In the genomic region with DNA sequence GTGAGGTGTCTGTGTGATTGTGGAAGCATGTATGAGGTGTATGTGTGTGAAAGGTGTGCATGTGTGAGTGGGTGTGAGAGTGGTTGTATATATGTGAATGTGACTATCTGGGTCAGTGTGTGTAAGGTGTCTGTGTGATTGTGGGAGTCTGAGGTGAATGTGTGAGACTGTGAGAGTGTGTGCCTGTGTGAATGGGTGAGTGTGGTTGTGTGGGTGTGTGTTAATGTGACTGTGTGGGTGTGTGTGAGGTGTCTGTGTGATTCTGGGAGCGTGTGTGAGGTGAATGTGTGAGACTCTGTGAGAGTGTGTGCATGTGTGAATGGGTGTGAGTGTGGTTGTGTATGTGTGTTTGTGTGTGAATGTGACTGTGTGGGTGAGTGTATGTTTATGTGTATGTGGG, we compare ENCODE assay signal across 22 cellular contexts.
A peak's percentile ranks its signal among the peaks of the same experiment; 100 is the strongest.
DNase-seq lines count a peak whose midpoint lies in the region; ATAC-seq, FAIRE-seq and TF ChIP-seq lines count a peak whose summit lies in the region.
"Had no signal": no experiment of that assay in that cellular context is flagged by ENCODE, and none has a peak within 500 bp of the region (broad histone marks: within the 10 kb centered on the region; RNA-seq: fewer than 3 reads in every experiment).

No MANE protein-coding gene starts in this region.

- H3K36me3 ChIP-seq in astrocyte (ENCODE audit: insufficient read depth, low read length) (no peaks in the 10 kb centered on the region), H1 (ENCODE audit: control insufficient read depth in 2 of 4, insufficient read depth in 4 of 4, low read length in 3 of 4) (no peaks in the 10 kb centered on the region; a peak in 1 of 8 replicates), thymus (ENCODE audit: control insufficient read depth, insufficient read depth) (no peaks in the 10 kb centered on the region)
- H3K36me3 ChIP-seq: BLaER1 had no signal

- H3K9me3 Mint-ChIP-seq in H9 (peaks cover 0 to 2% of the 10 kb centered on the region in 2 experiments; a peak in 1 of 5 replicates), astrocyte (ENCODE audit: unreplicated experiment) (peaks cover 2% of the 10 kb centered on the region), HFFc6 (peaks cover 22% of the 10 kb centered on the region)
- H3K9me3 Mint-ChIP-seq: CD4-positive, CD25-positive, alpha-beta regulatory T cell; CD8-positive, alpha-beta T cell had no signal

- H3K9me3 ChIP-seq in H9 (ENCODE audit: control insufficient read depth, low read depth, low read length) (no peaks in the 10 kb centered on the region), astrocyte (ENCODE audit: insufficient read depth, low read depth, low read length) (peaks cover 31% of the 10 kb centered on the region), H1 (ENCODE audit: insufficient read depth in 2 of 2, low read depth in 1 of 2, low read length in 1 of 2) (no peaks in the 10 kb centered on the region), thymus (ENCODE audit: control insufficient read depth) (no peaks in the 10 kb centered on the region)
- H3K9me3 ChIP-seq: BLaER1 had no signal

- POLR2A ChIA-PET in H1 (lab: Charles Lee; ENCODE audit: partially characterized antibody), result no interaction called here

- H3K4me2 ChIP-seq in H9 (ENCODE audit: insufficient read depth, insufficient read length, low read length) (no peak overlapping the region), astrocyte (ENCODE audit: low read length) (no peak overlapping the region), H1 (ENCODE audit: insufficient read depth in 1 of 2, low read depth in 2 of 2, low read length in 2 of 2) (no peak overlapping the region)
- H3K4me2 ChIP-seq: BLaER1, GM23338 had no signal

- H3T11ph ChIP-seq in H9 (ENCODE audit: low read length), result no peak overlapping the region

- no peak overlapping the region for H2BK5ac ChIP-seq in H9 (ENCODE audit: insufficient read length, low read length)
- 0 out of 2 replicates have a peak overlapping the region, but pooled peaks have one; percentile 53 for H2BK5ac ChIP-seq in H1 (ENCODE audit: low read depth, low read length)

- CTCF ChIA-PET in H1 (lab: Charles Lee; ENCODE audit: partially characterized antibody), result no interaction called here

- H3K4me1 ChIP-seq in H9 (ENCODE audit: insufficient read depth, low read length) (no peaks in the 10 kb centered on the region), astrocyte (ENCODE audit: insufficient read depth, low read length) (no peaks in the 10 kb centered on the region), H1 (replicated peaks in 1 of 4; ENCODE audit: control insufficient read depth in 3 of 4, insufficient read depth in 4 of 4, low read length in 3 of 4) (peaks cover 0 to 6% (median 2%) of the 10 kb centered on the region in 4 experiments; a peak in 3 of 7 replicates), thymus (ENCODE audit: control insufficient read depth, insufficient read depth, low read length) (no peaks in the 10 kb centered on the region)
- H3K4me1 ChIP-seq: Caco-2 had no signal

- no peak overlapping the region for H4K91ac ChIP-seq in H9 (ENCODE audit: insufficient read length, low read depth, low read length)
- peak overlapping the region; percentile 52 for H4K91ac ChIP-seq in H1 (replicated peaks; ENCODE audit: insufficient read length, low read length)

- no peak overlapping the region for H3K4me3 Mint-ChIP-seq in H9
- H3K4me3 Mint-ChIP-seq in astrocyte (ENCODE audit: unreplicated experiment), result no peak overlapping the region
- no peak overlapping the region for H3K4me3 Mint-ChIP-seq in HFFc6
- H3K4me3 Mint-ChIP-seq: B cell; CD4-positive, CD25-positive, alpha-beta regulatory T cell; CD8-positive, alpha-beta T cell; GM23338 had no signal

- no peaks in the 10 kb centered on the region for H3K79me2 ChIP-seq in H9 (ENCODE audit: insufficient read depth, low read length)
- no peaks in the 10 kb centered on the region for H3K79me2 ChIP-seq in astrocyte (ENCODE audit: insufficient read depth, low read length)
- no peaks in the 10 kb centered on the region for H3K79me2 ChIP-seq in H1 (ENCODE audit: control insufficient read depth in 1 of 2, insufficient read depth in 2 of 2, low read length in 2 of 2)

- H3K27ac ChIP-seq in H9 (ENCODE audit: insufficient read length, low read depth, low read length), result no peak overlapping the region
- H3K27ac ChIP-seq in astrocyte (ENCODE audit: low read depth, low read length), result no peak overlapping the region
- no peak overlapping the region for H3K27ac ChIP-seq in H1 (ENCODE audit: low read depth, low read length)
- peak overlapping the region; percentile 33 for H3K27ac ChIP-seq in thymus (ENCODE audit: low read depth)
- H3K27ac ChIP-seq: 22Rv1, BLaER1, C4-2B had no signal

- no peak for TF ChIP-seq CTCF in H9 (conservative IDR thresholded peaks at IDR 0.05)
- TF ChIP-seq CTCF in astrocyte (IDR thresholded peaks at IDR 0.05; ENCODE audit: insufficient read depth, low read depth, low read length), result no peak
- no peak for TF ChIP-seq CTCF in H1 (IDR thresholded peaks at IDR 0.05; ENCODE audit: control extremely low read depth in 1 of 3, insufficient read depth in 1 of 3, low read depth in 1 of 3, low read length in 3 of 3)
- no peak for TF ChIP-seq CTCF in HFFc6 (IDR thresholded peaks at IDR 0.05)

- no peak for TF ChIP-seq POLR2A in H1 (IDR thresholded peaks at IDR 0.05; ENCODE audit: control extremely low read depth in 1 of 2, low read depth in 2 of 2, low read length in 2 of 2)

- H4K5ac ChIP-seq in H9 (ENCODE audit: insufficient read length, low read depth, low read length) (no peak overlapping the region), H1 (ENCODE audit: insufficient read length, low read depth, low read length) (no peak overlapping the region)

- intact Hi-C loops in posterior vena cava (cut with DNase I), result no loop called here

- H3K56ac ChIP-seq in H9 (ENCODE audit: insufficient read length, low read depth, low read length), result no peak overlapping the region
- H3K56ac ChIP-seq in H1 (replicated peaks; ENCODE audit: insufficient read length, low read depth, low read length), result peak overlapping the region; percentile 79

- H3K14ac ChIP-seq in H9 (ENCODE audit: insufficient read depth, low read length) (no peak overlapping the region), H1 (ENCODE audit: insufficient read length) (no peak overlapping the region)

- no peak overlapping the region for H2BK12ac ChIP-seq in H9 (ENCODE audit: insufficient read length, low read depth, low read length)
- H2BK12ac ChIP-seq in H1 (ENCODE audit: low read depth, low read length), result peak overlapping the region; percentile 20; the same call in 1 of the 2 replicates

- no peak overlapping the region for H2AK5ac ChIP-seq in H9 (ENCODE audit: insufficient read length, low read length)
- 0 out of 2 replicates have a peak overlapping the region, but pooled peaks have one; percentile 75 for H2AK5ac ChIP-seq in H1 (ENCODE audit: low read depth, low read length)

- FAIRE-seq in astrocyte (lab: Jason Lieb, UNC), result peak; percentile 26
- FAIRE-seq in H1 (lab: Jason Lieb, UNC), result no peak
- FAIRE-seq: A204.1, G401.6, H54 had no signal

- H2BK15ac ChIP-seq in H9 (ENCODE audit: low read depth, low read length) (no peak overlapping the region), H1 (ENCODE audit: low read length) (no peak overlapping the region)

- H4K8ac ChIP-seq in H9 (replicated peaks; ENCODE audit: insufficient read length, low read depth, low read length), result no peak overlapping the region
- H4K8ac ChIP-seq in H1 (ENCODE audit: extremely low read depth, insufficient read depth, low read length), result no peak overlapping the region

- no peak overlapping the region for H2BK120ac ChIP-seq in H9 (ENCODE audit: low read depth, low read length, poor library complexity, severe bottlenecking)
- no peak overlapping the region for H2BK120ac ChIP-seq in H1 (replicated peaks; ENCODE audit: low read depth, low read length)

- H3K36me3 Mint-ChIP-seq in H9 (ENCODE audit: insufficient read depth in 1 of 3, low read depth in 3 of 3) (no peaks in the 10 kb centered on the region), astrocyte (ENCODE audit: low read depth, unreplicated experiment) (no peaks in the 10 kb centered on the region), HFFc6 (ENCODE audit: low read depth) (no peaks in the 10 kb centered on the region)
- H3K36me3 Mint-ChIP-seq: CD4-positive, CD25-positive, alpha-beta regulatory T cell; CD8-positive, alpha-beta T cell had no signal

- H3K79me1 ChIP-seq in H9 (ENCODE audit: insufficient read depth, low read depth, low read length, poor library complexity, severe bottlenecking), result no peaks in the 10 kb centered on the region
- H3K79me1 ChIP-seq in H1 (ENCODE audit: low read depth, low read length), result no peaks in the 10 kb centered on the region

- H4K20me1 ChIP-seq in H9 (ENCODE audit: control insufficient read depth, insufficient read depth, insufficient read length) (no peaks in the 10 kb centered on the region), astrocyte (ENCODE audit: insufficient read depth, low read length) (no peaks in the 10 kb centered on the region), H1 (replicated peaks in 1 of 2; ENCODE audit: control insufficient read depth in 1 of 2, insufficient read depth in 2 of 2, low read length in 2 of 2) (peaks cover 0 to 13% of the 10 kb centered on the region in 2 experiments)
- H4K20me1 ChIP-seq: BLaER1 had no signal

- no peak overlapping the region for H3K23ac ChIP-seq in H9 (ENCODE audit: insufficient read length, low read depth, low read length)
- no peak overlapping the region for H3K23ac ChIP-seq in H1 (ENCODE audit: insufficient read length)

- H3K18ac ChIP-seq in H9 (ENCODE audit: insufficient read length, low read depth, low read length), result no peak overlapping the region
- no peak overlapping the region for H3K18ac ChIP-seq in H1 (ENCODE audit: extremely low read depth, low read length)

- 0 out of 4 replicates have a peak, but pooled peaks cover 0 to 2% of the 10 kb centered on the region in 2 experiments for H3K4me1 Mint-ChIP-seq in H9
- H3K4me1 Mint-ChIP-seq in astrocyte (ENCODE audit: low read depth, unreplicated experiment), result no peaks in the 10 kb centered on the region
- H3K4me1 Mint-ChIP-seq in HFFc6 (ENCODE audit: low read depth), result no peaks in the 10 kb centered on the region
- H3K4me1 Mint-ChIP-seq: B cell; CD4-positive, CD25-positive, alpha-beta regulatory T cell; GM23338 had no signal

- no peaks in the 10 kb centered on the region for H3K23me2 ChIP-seq in H9 (ENCODE audit: insufficient read length, low read depth, low read length, poor library complexity, severe bottlenecking)
- peaks cover 20% of the 10 kb centered on the region; the same call in 1 of the 2 replicates for H3K23me2 ChIP-seq in H1 (ENCODE audit: low read depth, low read length)

- H3K4me3 ChIP-seq in astrocyte (ENCODE audit: insufficient read depth, low read depth, low read length) (no peak overlapping the region), H1 (ENCODE audit: extremely low read depth in 1 of 4, insufficient read depth in 2 of 4, low read depth in 3 of 4, low read length in 4 of 4) (no peak overlapping the region), thymus (ENCODE audit: low read length) (no peak overlapping the region)
- H3K4me3 ChIP-seq: BLaER1, GM23338 had no signal

- WGBS in H9 (ENCODE audit: extremely low coverage, insufficient read length, low lambda C conversion rate), result no CpG with 5 or more reads among the region's 1 CpG
- WGBS in H1 (ENCODE audit: extremely low coverage in 1 of 2, insufficient coverage in 1 of 2, insufficient read length in 1 of 2, insufficient replicate concordance in 2 of 2, low coverage in 1 of 2, low lambda C conversion rate in 2 of 2, missing lambda C conversion rate in 1 of 2), 2 experiments, result 86% methylated on average over 1 of the region's 1 CpG; no CpG with 5 or more reads in 1 of the 2 experiments
- WGBS in thymus, result 98% methylated on average over 1 of the region's 1 CpG

- ATAC-seq in esophagus mucosa (no peak), HG02798 (IDR thresholded peaks at IDR 0.05; ENCODE audit: poor library complexity, unreplicated experiment) (no peak)
- ATAC-seq: CD8-positive, alpha-beta T cell; GM23338 had no signal

- no peaks in the 10 kb centered on the region for H3K27me3 ChIP-seq in H9 (ENCODE audit: insufficient read depth, low read length)
- H3K27me3 ChIP-seq in astrocyte (ENCODE audit: insufficient read depth, low read length), result no peaks in the 10 kb centered on the region
- no peaks in the 10 kb centered on the region for H3K27me3 ChIP-seq in H1 (replicated peaks in 1 of 4; ENCODE audit: control insufficient read depth in 3 of 4, extremely low read depth in 1 of 4, insufficient read depth in 3 of 4, low read length in 3 of 4)
- H3K27me3 ChIP-seq in thymus (ENCODE audit: control insufficient read depth, insufficient read depth), result no peaks in the 10 kb centered on the region
- H3K27me3 ChIP-seq: BLaER1 had no signal

- H3K4ac ChIP-seq in H9 (ENCODE audit: low read depth, low read length) (no peak overlapping the region), H1 (replicated peaks; ENCODE audit: insufficient read length, low read depth, low read length) (no peak overlapping the region)

- DNase-seq in H9 (peak; percentile 9), astrocyte (ENCODE audit: low read depth) (no peak), H1 (ENCODE audit: low read depth in 1 of 2, low spot score in 2 of 2) (no peak), posterior vena cava (ENCODE audit: low spot score) (no peak), HFFc6 (no peak)
- DNase-seq: Caco-2; CD4-positive, CD25-positive, alpha-beta regulatory T cell; DMS153; DND-41; HCEC 1CT had no signal

- no peak for TF ChIP-seq RAD21 in H1 (IDR thresholded peaks at IDR 0.05 in 1 of 2, conservative IDR thresholded peaks at IDR 0.05 in 1 of 2; ENCODE audit: low read depth in 2 of 2, low read length in 2 of 2)

- H3K27ac Mint-ChIP-seq in H9, result no peak overlapping the region
- H3K27ac Mint-ChIP-seq in astrocyte (ENCODE audit: unreplicated experiment), result no peak overlapping the region
- H3K27ac Mint-ChIP-seq in HFFc6, result no peak overlapping the region
- H3K27ac Mint-ChIP-seq: B cell; CD4-positive, CD25-positive, alpha-beta regulatory T cell; CD8-positive, alpha-beta T cell; GM23338 had no signal

- H2BK20ac ChIP-seq in H9 (ENCODE audit: low read depth, low read length, poor library complexity, severe bottlenecking), result no peak overlapping the region
- no peak overlapping the region for H2BK20ac ChIP-seq in H1 (ENCODE audit: low read length)

- H3K9ac ChIP-seq in H9 (ENCODE audit: extremely low read depth, insufficient read length, low read length) (no peak overlapping the region), astrocyte (ENCODE audit: low read length) (no peak overlapping the region), H1 (replicated peaks in 1 of 4; ENCODE audit: extremely low read depth in 1 of 4, low read depth in 3 of 4, low read length in 3 of 4) (no peak overlapping the region; a peak in 1 of 7 replicates)
- H3K9ac ChIP-seq: BLaER1 had no signal

- H3K27me3 Mint-ChIP-seq in H9 (ENCODE audit: low read depth) (peaks cover 29% of the 10 kb centered on the region), astrocyte (ENCODE audit: low read depth, unreplicated experiment) (peaks cover 5% of the 10 kb centered on the region), HFFc6 (ENCODE audit: insufficient read depth) (no peaks in the 10 kb centered on the region)
- H3K27me3 Mint-ChIP-seq: B cell; CD4-positive, CD25-positive, alpha-beta regulatory T cell had no signal

- no peak overlapping the region for H2AFZ ChIP-seq in H9 (ENCODE audit: low read length)
- no peak overlapping the region for H2AFZ ChIP-seq in astrocyte (ENCODE audit: low read depth, low read length)
- H2AFZ ChIP-seq in H1 (ENCODE audit: low read length), result no peak overlapping the region
- H2AFZ ChIP-seq: GM23338 had no signal

- no peak for TF ChIP-seq EP300 in H1 (IDR thresholded peaks at IDR 0.05; ENCODE audit: borderline replicate concordance in 1 of 2, low read depth in 2 of 2, low read length in 2 of 2)
